In genomic region chr21:43994646-43995045, GRCh38 we compare ENCODE assay signal across 31 cellular contexts.
"Had no signal": no experiment of that assay in that cellular context is flagged by ENCODE, and none has a peak within 500 bp of the region (broad histone marks: within the 10 kb centered on the region; RNA-seq: fewer than 3 reads in every experiment).

No MANE protein-coding gene starts in this region.

- H3K4me3 ChIP-seq: adrenal gland, ascending aorta, breast epithelium, cardiac muscle cell, coronary artery, dorsolateral prefrontal cortex, gastrocnemius medialis had no signal

- H3K9me3 Mint-ChIP-seq: activated CD4-positive, alpha-beta memory T cell treated with anti-CD3 and anti-CD28 coated beads, Interleukin-2, amount 10 ng/mL, durations not matched to agents 7 days and 5 days; activated CD4-positive, alpha-beta T cell treated with anti-CD3 and anti-CD28 coated beads, Interleukin-2, amount 10 ng/mL, durations not matched to agents 24 days and 14 days; activated naive CD4-positive, alpha-beta T cell treated with anti-CD3 and anti-CD28 coated beads for 36 hours; activated naive CD4-positive, alpha-beta T cell treated with anti-CD3 and anti-CD28 coated beads, Interleukin-2, amount 50 U/mL, for 24 hours; activated naive CD8-positive, alpha-beta T cell treated with anti-CD3 and anti-CD28 coated beads for 36 hours; activated naive CD8-positive, alpha-beta T cell treated with anti-CD3 and anti-CD28 coated beads, Interleukin-2, amount 50 U/mL, for 24 hours; activated T-cell treated with anti-CD3 and anti-CD28 coated beads, Interleukin-2, amount 50 U/mL, for 24 hours; activated T-cell treated with anti-CD3 and anti-CD28 coated beads, Interleukin-2, amount 50 U/mL, for 72 hours; brain; dendritic cell treated with granulocyte-macrophage colony-stimulating factor and Interleukin-4, amounts not matched to agents 40 ng/mL and 50 ng/mL, for 4 days; endodermal cell had no signal

- H3K27me3 Mint-ChIP-seq: activated CD4-positive, alpha-beta T cell treated with anti-CD3 and anti-CD28 coated beads for 36 hours; activated naive CD4-positive, alpha-beta T cell treated with anti-CD3 and anti-CD28 coated beads, Interleukin-2, amount 50 U/mL, for 24 hours; activated naive CD8-positive, alpha-beta T cell treated with anti-CD3 and anti-CD28 coated beads for 36 hours; activated T-cell treated with anti-CD3 and anti-CD28 coated beads, Interleukin-2, amount 50 U/mL, for 24 hours had no signal

- H3K4me1 Mint-ChIP-seq: activated CD4-positive, alpha-beta memory T cell treated with anti-CD3 and anti-CD28 coated beads, Interleukin-2, amount 10 ng/mL, durations not matched to agents 7 days and 5 days; activated CD4-positive, alpha-beta T cell treated with anti-CD3 and anti-CD28 coated beads for 36 hours; activated CD4-positive, alpha-beta T cell treated with anti-CD3 and anti-CD28 coated beads, Interleukin-2, amount 10 ng/mL, durations not matched to agents 24 days and 14 days; activated naive CD4-positive, alpha-beta T cell treated with anti-CD3 and anti-CD28 coated beads, Interleukin-2, amount 50 U/mL, for 24 hours; activated naive CD8-positive, alpha-beta T cell treated with anti-CD3 and anti-CD28 coated beads for 36 hours; activated naive CD8-positive, alpha-beta T cell treated with anti-CD3 and anti-CD28 coated beads, Interleukin-2, amount 50 U/mL, for 24 hours; brain; endodermal cell had no signal

- H3K27ac ChIP-seq: adrenal gland, ascending aorta, breast epithelium, cardiac muscle cell, coronary artery, gastrocnemius medialis had no signal

- H3K36me3 ChIP-seq: adrenal gland, ascending aorta, breast epithelium, cardiac muscle cell, gastrocnemius medialis had no signal

- H3K27me3 ChIP-seq: adrenal gland, ascending aorta, breast epithelium, cardiac muscle cell, dorsolateral prefrontal cortex, gastrocnemius medialis had no signal

- H3K36me3 Mint-ChIP-seq: activated naive CD4-positive, alpha-beta T cell treated with anti-CD3 and anti-CD28 coated beads, Interleukin-2, amount 50 U/mL, for 24 hours; activated naive CD8-positive, alpha-beta T cell treated with anti-CD3 and anti-CD28 coated beads for 36 hours; brain had no signal

- DNase-seq: activated CD4-positive, alpha-beta memory T cell treated with anti-CD3 and anti-CD28 coated beads, Interleukin-2, amount 10 ng/mL, durations not matched to agents 7 days and 5 days; activated CD4-positive, alpha-beta T cell treated with anti-CD3 and anti-CD28 coated beads for 36 hours; activated CD4-positive, alpha-beta T cell treated with anti-CD3 and anti-CD28 coated beads, Interleukin-2, amount 10 ng/mL, durations not matched to agents 24 days and 14 days; activated CD4-positive, CD25-positive, alpha-beta regulatory T cell; activated CD4-positive, CD25-positive, alpha-beta regulatory T cell treated with anti-CD3 and anti-CD28 coated beads, Interleukin-2, amount 50 U/mL, for 72 hours; activated CD8-positive, alpha-beta memory T cell treated with anti-CD3 and anti-CD28 coated beads, Interleukin-2, amount 50 U/mL, for 48 hours; activated effector memory CD4-positive, alpha-beta T cell treated with Interleukin-2 at 50 U/mL for 16 hours; activated gamma-delta T cell treated with Interleukin-2 at 50 U/mL for 16 hours; activated naive CD4-positive, alpha-beta T cell treated with anti-CD3 and anti-CD28 coated beads for 36 hours; activated naive CD8-positive, alpha-beta T cell treated with anti-CD3 and anti-CD28 coated beads for 36 hours; activated naive CD8-positive, alpha-beta T cell treated with anti-CD3 and anti-CD28 coated beads, Interleukin-2, amount 50 U/mL, for 24 hours; activated T-cell treated with anti-CD3 and anti-CD28 coated beads for 4 hours; activated T-cell treated with anti-CD3 and anti-CD28 coated beads, Interleukin-2, amount 50 U/mL, for 24 hours; activated T-cell treated with anti-CD3 and anti-CD28 coated beads, Interleukin-2, amount 50 U/mL, for 72 hours; adrenal gland; amygdala; central memory CD4-positive, alpha-beta T cell; cerebellar nuclear complex; effector memory CD4-positive, alpha-beta T cell; endodermal cell; foreskin fibroblast; gastrocnemius medialis; T-helper 2 cell had no signal

- H3K4me1 ChIP-seq: adrenal gland, ascending aorta, breast epithelium, gastrocnemius medialis had no signal

- H3K27ac Mint-ChIP-seq: activated CD4-positive, alpha-beta memory T cell treated with anti-CD3 and anti-CD28 coated beads, Interleukin-2, amount 10 ng/mL, durations not matched to agents 7 days and 5 days; activated CD4-positive, alpha-beta T cell treated with anti-CD3 and anti-CD28 coated beads for 36 hours; activated CD4-positive, alpha-beta T cell treated with anti-CD3 and anti-CD28 coated beads, Interleukin-2, amount 10 ng/mL, durations not matched to agents 24 days and 14 days; activated naive CD4-positive, alpha-beta T cell treated with anti-CD3 and anti-CD28 coated beads for 36 hours; activated naive CD4-positive, alpha-beta T cell treated with anti-CD3 and anti-CD28 coated beads, Interleukin-2, amount 50 U/mL, for 24 hours; activated naive CD8-positive, alpha-beta T cell treated with anti-CD3 and anti-CD28 coated beads for 36 hours; activated naive CD8-positive, alpha-beta T cell treated with anti-CD3 and anti-CD28 coated beads, Interleukin-2, amount 50 U/mL, for 24 hours; activated T-cell treated with anti-CD3 and anti-CD28 coated beads, Interleukin-2, amount 50 U/mL, for 24 hours; activated T-cell treated with anti-CD3 and anti-CD28 coated beads, Interleukin-2, amount 50 U/mL, for 72 hours; brain; dendritic cell treated with granulocyte-macrophage colony-stimulating factor and Interleukin-4, amounts not matched to agents 40 ng/mL and 50 ng/mL, for 4 days; endodermal cell had no signal

- H3K4me3 Mint-ChIP-seq: activated CD4-positive, alpha-beta memory T cell treated with anti-CD3 and anti-CD28 coated beads, Interleukin-2, amount 10 ng/mL, durations not matched to agents 7 days and 5 days; activated CD4-positive, alpha-beta T cell treated with anti-CD3 and anti-CD28 coated beads for 36 hours; activated CD4-positive, alpha-beta T cell treated with anti-CD3 and anti-CD28 coated beads, Interleukin-2, amount 10 ng/mL, durations not matched to agents 24 days and 14 days; activated naive CD4-positive, alpha-beta T cell treated with anti-CD3 and anti-CD28 coated beads for 36 hours; activated naive CD4-positive, alpha-beta T cell treated with anti-CD3 and anti-CD28 coated beads, Interleukin-2, amount 50 U/mL, for 24 hours; activated naive CD8-positive, alpha-beta T cell treated with anti-CD3 and anti-CD28 coated beads for 36 hours; activated naive CD8-positive, alpha-beta T cell treated with anti-CD3 and anti-CD28 coated beads, Interleukin-2, amount 50 U/mL, for 24 hours; activated T-cell treated with anti-CD3 and anti-CD28 coated beads, Interleukin-2, amount 50 U/mL, for 24 hours; activated T-cell treated with anti-CD3 and anti-CD28 coated beads, Interleukin-2, amount 50 U/mL, for 72 hours; brain; dendritic cell treated with granulocyte-macrophage colony-stimulating factor and Interleukin-4, amounts not matched to agents 40 ng/mL and 50 ng/mL, for 4 days; endodermal cell had no signal

- H3K9me3 ChIP-seq: adrenal gland, ascending aorta, breast epithelium, gastrocnemius medialis had no signal
